Comparison of ENCODE assay signal across 9 cellular contexts in the genomic region with DNA sequence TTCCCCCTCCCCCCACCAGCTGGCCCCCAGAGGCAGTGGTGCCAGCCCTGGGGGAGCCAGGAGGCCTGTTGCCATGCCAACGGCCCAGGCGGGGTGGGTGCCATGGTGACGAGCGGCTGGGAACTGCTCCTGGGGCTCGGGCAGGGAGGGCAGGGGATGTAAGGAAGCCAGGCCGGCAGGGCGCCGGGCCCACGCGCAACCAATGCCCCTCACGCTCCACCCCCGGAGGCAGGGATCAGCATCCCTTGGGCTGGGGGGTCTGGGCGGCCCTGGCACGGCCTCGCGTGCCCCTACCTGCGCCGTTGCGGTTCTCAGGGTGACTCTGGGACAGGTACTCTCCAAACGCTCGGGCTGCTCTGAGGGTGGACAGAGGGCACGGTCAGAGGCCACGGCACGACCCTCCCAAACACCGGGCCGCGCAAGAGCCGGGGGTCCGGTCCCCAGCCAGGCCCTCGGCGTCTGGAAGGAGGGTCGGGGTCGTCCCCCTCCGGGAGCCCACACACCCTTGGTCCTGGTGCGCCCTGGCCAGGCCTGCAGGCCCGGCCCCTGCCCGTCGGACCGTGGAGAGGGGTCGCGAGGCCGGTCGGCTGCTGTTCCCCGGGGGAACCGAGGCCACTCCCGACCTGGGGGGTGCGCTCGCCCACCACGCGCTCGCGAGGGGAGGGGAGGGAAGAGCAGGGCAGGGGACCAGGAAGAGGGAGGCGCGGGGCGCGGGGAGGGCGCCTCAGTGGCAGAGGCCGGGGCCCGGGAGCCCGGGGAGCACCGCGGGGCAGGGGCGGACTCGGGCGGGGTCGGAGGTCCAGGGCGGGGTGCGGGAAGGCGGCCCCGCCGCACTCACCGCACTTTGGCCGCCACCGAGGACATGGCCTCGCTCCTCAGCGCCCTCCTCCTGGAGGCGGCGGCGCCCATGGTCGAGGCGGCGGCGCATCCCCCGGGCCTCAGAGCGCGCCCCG. TPM values are rescaled to one million over a fixed set of nuclear protein-coding genes. Genes with fewer than 3 reads are reported as not detected.
DNase-seq lines count a peak whose midpoint lies in the region; ATAC-seq and TF ChIP-seq lines count a peak whose summit lies in the region.
"Had no signal": no experiment of that assay in that cellular context is flagged by ENCODE, and none has a peak within 500 bp of the region (broad histone marks: within the 10 kb centered on the region; RNA-seq: fewer than 3 reads in every experiment).

No MANE protein-coding gene starts in this region.

- 14% methylated on average over 87 of the region's 87 CpGs for WGBS in HUES64
- 15% methylated on average over 41 of the region's 87 CpGs for WGBS in hepatocyte (ENCODE audit: low lambda C conversion rate, missing lambda C conversion rate)
- WGBS in sigmoid colon, 2 donors, result 14 to 18% methylated on average over 87 of the region's 87 CpGs

- H3K79me2 ChIP-seq in hepatocyte, result peaks cover 11% of the 10 kb centered on the region

- peak; percentile 6 for ATAC-seq in GM18868 (IDR thresholded peaks at IDR 0.05; ENCODE audit: unreplicated experiment)

- H3K9me2 ChIP-seq in hepatocyte (replicated peaks; ENCODE audit: insufficient read depth), result no peaks in the 10 kb centered on the region

- intact Hi-C loops in sigmoid colon (cut with DNase I), result loop anchor here (5.0 to 10.0 kb wide), 2 partner anchors 36 to 146 kb away; partner anchors contain the start of genes ARRDC1, EXD3 and NOXA1

- peak overlapping the region; percentile 99 for H3K4me2 ChIP-seq in hepatocyte

- H4K20me1 ChIP-seq in hepatocyte (ENCODE audit: insufficient read depth, poor library complexity, severe bottlenecking), result peaks cover 3% of the 10 kb centered on the region

- peak overlapping the region; percentile 56 for H2AFZ ChIP-seq in hepatocyte

- no peak for TF ChIP-seq EP300 in sigmoid colon (IDR thresholded peaks at IDR 0.05)

- H3K9me3 ChIP-seq in HUES64 (ENCODE audit: insufficient read depth, low read depth, low read length) (no peaks in the 10 kb centered on the region), hepatocyte (ENCODE audit: low read depth) (no peaks in the 10 kb centered on the region), sigmoid colon (no peaks in the 10 kb centered on the region)

- DNase-seq in AG20443 (ENCODE audit: low spot score), result peak; percentile 46
- DNase-seq in anterior cingulate cortex (lab: John Stamatoyannopoulos, UW), result peak in 52 of 58 donors; percentile 37 to 88 (median 73)
- peak; percentile 68 for DNase-seq in hepatocyte (ENCODE audit: low spot score)
- peak; percentile 80 for DNase-seq in sigmoid colon
- DNase-seq in NCI-H226, result no peak
- DNase-seq in foreskin melanocyte, result no peak

- H3K4me1 ChIP-seq in HUES64 (ENCODE audit: insufficient read depth, low read length) (peaks cover 14% of the 10 kb centered on the region; the same call in 1 of the 2 replicates), hepatocyte (ENCODE audit: insufficient read depth) (peaks cover 4% of the 10 kb centered on the region), sigmoid colon (peaks cover 0 to 48% (median 39%) of the 10 kb centered on the region in 4 donors)

- no peak for TF ChIP-seq CTCF in hepatocyte (IDR thresholded peaks at IDR 0.05; ENCODE audit: poor library complexity)
- no peak for TF ChIP-seq CTCF in sigmoid colon (IDR thresholded peaks at IDR 0.05)

- H3K9ac ChIP-seq in HUES64 (ENCODE audit: low read depth, low read length), result peak overlapping the region; percentile 78

- H3K36me3 ChIP-seq in HUES64 (ENCODE audit: insufficient read depth, low read length), result peaks cover 18% of the 10 kb centered on the region
- no peaks in the 10 kb centered on the region for H3K36me3 ChIP-seq in hepatocyte (replicated peaks; ENCODE audit: insufficient read depth, low read depth)
- peaks cover 0 to 11% (median 0%) of the 10 kb centered on the region in 4 donors for H3K36me3 ChIP-seq in sigmoid colon

- no peak for TF ChIP-seq POLR2A in sigmoid colon (IDR thresholded peaks at IDR 0.05)

- H3K27me3 ChIP-seq in HUES64 (ENCODE audit: insufficient read depth, low read length) (peaks cover 20% of the 10 kb centered on the region), hepatocyte (no peaks in the 10 kb centered on the region), sigmoid colon (no peaks in the 10 kb centered on the region)

- no peak overlapping the region for H3K27ac ChIP-seq in HUES64 (ENCODE audit: low read depth, low read length)
- no peak overlapping the region for H3K27ac ChIP-seq in hepatocyte
- H3K27ac ChIP-seq in sigmoid colon, result peak overlapping the region; percentile 59 to 80 (median 70)

- H3K4me3 ChIP-seq in HUES64 (ENCODE audit: low read length) (peak overlapping the region; percentile 70), hepatocyte (peak overlapping the region; percentile 80), sigmoid colon (peak overlapping the region; percentile 48 to 79 (median 68))

RNA-seq across cellular contexts. Expression of gene NSMF, which starts 0.7 kb away (rescaled TPM):
- polyA plus RNA-seq in HUES64 (2013, experiment 1 of 2), result 41.1 TPM
- polyA plus RNA-seq in HUES64 (2013, experiment 2 of 2), result 46.5 TPM
- total RNA-seq in hepatocyte (37.2 and 39.5 TPM in 2 replicates), sigmoid colon (10 to 100 TPM; 21.8 to 33.8 (median 27.4) TPM)
- polyA plus RNA-seq in hepatocyte (51.6 and 54.7 TPM in 2 replicates), sigmoid colon (10 to 100 TPM; 24.0 to 50.4 (median 42.4) TPM)

RNA-seq across cellular contexts. Expression of gene ENTPD8, which starts 17.3 kb away (rescaled TPM):
- 0.25 TPM for polyA plus RNA-seq in HUES64 (2013, experiment 1 of 2)
- polyA plus RNA-seq in HUES64 (2013, experiment 2 of 2), result 0.19 TPM
- 6.1 and 7.1 TPM in 2 replicates for total RNA-seq in hepatocyte
- 14.2 and 16.5 TPM in 2 replicates for polyA plus RNA-seq in hepatocyte
- under 1 TPM in 1 of 4 donors, not detected in 3; 0.71 TPM for total RNA-seq in sigmoid colon
- polyA plus RNA-seq in sigmoid colon, result 10 to 100 TPM; 32.4 to 65.3 (median 44.4) TPM
- total RNA-seq: HT1080 had no signal

RNA-seq across cellular contexts. Expression of gene NOXA1, which starts 35.3 kb away (rescaled TPM):
- 0.25 TPM for polyA plus RNA-seq in HUES64 (2013, experiment 1 of 2)
- 0.32 TPM for polyA plus RNA-seq in HUES64 (2013, experiment 2 of 2)
- total RNA-seq in hepatocyte (7.2 and 8.2 TPM in 2 replicates), sigmoid colon (1 to 10 TPM; 1.4 to 3.3 (median 2.9) TPM)
- polyA plus RNA-seq in hepatocyte (12.5 and 13.9 TPM in 2 replicates), sigmoid colon (10 to 100 TPM; 15.0 to 16.4 (median 15.4) TPM)
- total RNA-seq: HT1080 had no signal

RNA-seq across cellular contexts. Expression of gene EXD3, which starts 35.5 kb away (rescaled TPM):
- polyA plus RNA-seq in HUES64 (2013, experiment 1 of 2), result 4.1 TPM
- polyA plus RNA-seq in HUES64 (2013, experiment 2 of 2), result 6.3 TPM
- total RNA-seq in hepatocyte, result 7.3 and 11.8 TPM in 2 replicates
- polyA plus RNA-seq in hepatocyte, result 21.6 and 24.9 TPM in 2 replicates
- total RNA-seq in sigmoid colon, result 10 to 100 TPM in 2 of 4 donors, 1 to 10 TPM in 2; 8.9 to 25.5 (median 11.8) TPM
- polyA plus RNA-seq in sigmoid colon, result 10 to 100 TPM; 18.0 to 29.7 (median 26.6) TPM

Comparison
In these comparisons a context has a peak if more than half of its experiments do, and no peak if none do; other contexts are left out.
1. DNase-seq: peak in AG20443 (single experiment), anterior cingulate cortex (52 of 58), hepatocyte (single experiment) and sigmoid colon (single experiment); none in NCI-H226 (single experiment) and foreskin melanocyte (single experiment).
2. H3K27ac ChIP-seq: peak in sigmoid colon (4 of 4); none in HUES64 (single experiment) and hepatocyte (single experiment).
3. Peak in every context shown above with its lines, with median percentiles within 50 percentile points of each other: H3K4me3 ChIP-seq.